Comparison of ENCODE assay signal across 35 cellular contexts in genomic region chr5:155651-156410, GRCh38. TPM values are rescaled to one million over a fixed set of nuclear protein-coding genes. Genes with fewer than 3 reads are reported as not detected.
DNase-seq lines count a peak whose midpoint lies in the region; ATAC-seq, FAIRE-seq and TF ChIP-seq lines count a peak whose summit lies in the region.
"Had no signal": no experiment of that assay in that cellular context is flagged by ENCODE, and none has a peak within 500 bp of the region (broad histone marks: within the 10 kb centered on the region; RNA-seq: fewer than 3 reads in every experiment).

No MANE protein-coding gene starts in this region.

- peaks cover 7% of the 10 kb centered on the region; the same call in 1 of the 2 replicates for H4K20me1 ChIP-seq in K562 (replicated peaks; ENCODE audit: control insufficient read depth, insufficient read depth, low read length)

- POLR2A ChIA-PET in K562 (lab: Yijun Ruan, JAX): no interaction called here

- peak overlapping the region; percentile 78 for H3K27ac Mint-ChIP-seq in nephron progenitor cell
- H3K27ac Mint-ChIP-seq: activated naive CD4-positive, alpha-beta T cell treated with anti-CD3 and anti-CD28 coated beads for 36 hours; CD8-positive, alpha-beta memory T cell; nephron; progenitor cell of endocrine pancreas; T-helper 1 cell treated with Interleukin-12 subunit alpha and Interleukin-12 subunit beta and Interleukin-4 antibody, amounts not matched to agents 30 μg/mL and 1 μg/mL, for 36 hours had no signal

- H3K27ac ChIP-seq in K562 (ENCODE audit: extremely low read depth, low read depth, low read length) (no peak overlapping the region), vagina (no peak overlapping the region)
- H3K27ac ChIP-seq: A549, breast epithelium, esophagus muscularis mucosa, foreskin keratinocyte, heart right ventricle, SK-N-MC, testis had no signal

- ATAC-seq in K562 (peak; percentile 17; the same call in 1 of the 3 replicates), HG02642 (IDR thresholded peaks at IDR 0.05; ENCODE audit: poor library complexity, unreplicated experiment) (no peak)
- ATAC-seq: A549, foreskin keratinocyte, heart right ventricle, sciatic nerve had no signal

- no TSS peak for BruUV-seq in K562 (replicated peaks; lab: Mats Ljungman, UMichigan)

- WGBS in K562 (ENCODE audit: insufficient coverage, low coverage, missing lambda C conversion rate): under 1% methylated on average over 21 of the region's 23 CpGs

- H3K27me3 Mint-ChIP-seq in nephron progenitor cell (ENCODE audit: low read depth, poor library complexity): peaks cover 3% of the 10 kb centered on the region
- H3K27me3 Mint-ChIP-seq: progenitor cell of endocrine pancreas had no signal

- no peaks in the 10 kb centered on the region for H3K79me2 ChIP-seq in K562 (ENCODE audit: control insufficient read depth, insufficient read depth, low read length)

- FAIRE-seq in K562 (lab: Jason Lieb, UNC): no peak
- FAIRE-seq: A549, colon, GM12892, H1 had no signal

- H3K4me1 ChIP-seq in K562 (replicated peaks in 1 of 2; ENCODE audit: control insufficient read depth in 2 of 2, insufficient read depth in 2 of 2, low read length in 2 of 2) (peaks cover 0 to 7% of the 10 kb centered on the region in 2 experiments; a peak in 1 of 5 replicates), vagina (no peaks in the 10 kb centered on the region)
- H3K4me1 ChIP-seq: A549, breast epithelium, esophagus muscularis mucosa, foreskin keratinocyte, heart right ventricle, testis had no signal

- peaks cover 58% of the 10 kb centered on the region for H3K36me3 Mint-ChIP-seq in nephron progenitor cell (ENCODE audit: low read depth)
- H3K36me3 Mint-ChIP-seq: CD8-positive, alpha-beta memory T cell had no signal

- H2AFZ ChIP-seq in K562 (ENCODE audit: low read depth, low read length): no peak overlapping the region

- H3K4me3 ChIP-seq in K562 (no peak overlapping the region), vagina (no peak overlapping the region)
- H3K4me3 ChIP-seq: A549, breast epithelium, esophagus muscularis mucosa, heart right ventricle, SK-N-MC, testis had no signal

- no peak overlapping the region for H3K4me3 Mint-ChIP-seq in nephron progenitor cell
- H3K4me3 Mint-ChIP-seq: activated naive CD4-positive, alpha-beta T cell treated with anti-CD3 and anti-CD28 coated beads for 36 hours; CD8-positive, alpha-beta memory T cell; nephron; T-helper 1 cell treated with Interleukin-12 subunit alpha and Interleukin-12 subunit beta and Interleukin-4 antibody, amounts not matched to agents 30 μg/mL and 1 μg/mL, for 36 hours had no signal

- peaks cover 41 to 75% of the 10 kb centered on the region in 2 experiments for H3K27me3 ChIP-seq in K562 (ENCODE audit: control insufficient read depth in 2 of 2, insufficient read depth in 2 of 2, low read length in 2 of 2)
- no peaks in the 10 kb centered on the region for H3K27me3 ChIP-seq in vagina
- H3K27me3 ChIP-seq: breast epithelium, foreskin keratinocyte, testis had no signal

- TF ChIP-seq POLR2A in K562 (conservative IDR thresholded peaks at IDR 0.05): no peak
- no peak for TF ChIP-seq POLR2A in vagina (IDR thresholded peaks at IDR 0.05)

- H3K36me3 ChIP-seq in K562 (ENCODE audit: control insufficient read depth, insufficient read depth, low read length) (no peaks in the 10 kb centered on the region), vagina (no peaks in the 10 kb centered on the region)
- H3K36me3 ChIP-seq: breast epithelium, esophagus muscularis mucosa, heart right ventricle had no signal

- H3K9me1 ChIP-seq in K562 (ENCODE audit: control insufficient read depth, insufficient read depth, low read length): no peaks in the 10 kb centered on the region

- H3K9ac ChIP-seq in K562 (ENCODE audit: insufficient read depth in 1 of 2, low read depth in 2 of 2, low read length in 2 of 2): no peak overlapping the region

- CTCF ChIA-PET in K562 (lab: Yijun Ruan, JAX; ENCODE audit: low intra/inter-chr PET ratio): no interaction called here

- TF ChIP-seq RAD21 in K562 (CRISPR knock-in tag; conservative IDR thresholded peaks at IDR 0.05 in 1 of 2, IDR thresholded peaks at IDR 0.05 in 1 of 2): no peak

- no peak for TF ChIP-seq EP300 in K562 (IDR thresholded peaks at IDR 0.05; ENCODE audit: low read length)

- TF ChIP-seq CTCF in K562 (IDR thresholded peaks at IDR 0.05 in 2 of 3, conservative IDR thresholded peaks at IDR 0.05 in 1 of 3; ENCODE audit: insufficient read depth in 2 of 3, low read depth in 1 of 3, low read length in 3 of 3): no peak
- no peak for TF ChIP-seq CTCF in nephron progenitor cell (IDR thresholded peaks at IDR 0.05)
- no peak for TF ChIP-seq CTCF in vagina (IDR thresholded peaks at IDR 0.05)

- DNase-seq in activated effector memory CD4-positive, alpha-beta T cell treated with anti-CD3 and anti-CD28 coated beads, Interleukin-2, amount 50 U/mL, for 16 hours: peak; percentile 43
- no peak for DNase-seq in activated effector memory CD4-positive, alpha-beta T cell treated with Interleukin-2 at 50 U/mL for 16 hours
- DNase-seq in K562 (ENCODE audit: extremely low read depth in 1 of 4, low spot score in 3 of 4) (no peak), nephron progenitor cell (peak; percentile 37), vagina (ENCODE audit: extremely low spot score in 2 of 2) (peak; percentile 71 to 91), NCI-H1092 treated with DMSO at 0.1 percent for 48 hours (lab: John Stamatoyannopoulos, UW) (no peak), AG20443 (ENCODE audit: low spot score) (no peak)
- DNase-seq: activated naive CD4-positive, alpha-beta T cell treated with anti-CD3 and anti-CD28 coated beads for 36 hours; amniotic stem cell; CD8-positive, alpha-beta memory T cell; DMS153; foreskin keratinocyte; KG1; MM.1S; NCI-H1436; NCI-H446 treated with DMSO at 0.1 percent for 48 hours; stimulated activated CD4-positive, alpha-beta T cell treated with anti-CD3 and anti-CD28 coated beads, Interleukin-15, amount 100 ng/mL, for 24 hours; stimulated activated naive CD4-positive, alpha-beta T cell; testis had no signal

- no peaks in the 10 kb centered on the region for H3K9me3 ChIP-seq in K562 (replicated peaks; ENCODE audit: control insufficient read depth, insufficient read depth, low read depth, low read length)
- H3K9me3 ChIP-seq in vagina: no peaks in the 10 kb centered on the region
- H3K9me3 ChIP-seq: A549, breast epithelium, esophagus muscularis mucosa, heart right ventricle, testis had no signal

- H3K9me3 Mint-ChIP-seq in nephron progenitor cell: no peaks in the 10 kb centered on the region
- H3K9me3 Mint-ChIP-seq: activated naive CD4-positive, alpha-beta T cell treated with anti-CD3 and anti-CD28 coated beads for 36 hours; CD8-positive, alpha-beta memory T cell; nephron; T-helper 1 cell treated with Interleukin-12 subunit alpha and Interleukin-12 subunit beta and Interleukin-4 antibody, amounts not matched to agents 30 μg/mL and 1 μg/mL, for 36 hours had no signal

- in situ Hi-C loops in K562 (cut with MboI): no loop called here

- intact Hi-C loops in K562 (cut with micrococcal nuclease): no loop called here
- intact Hi-C loops in vagina (cut with DNase I): no loop called here

- no peak overlapping the region for H3K4me2 ChIP-seq in K562 (ENCODE audit: insufficient read depth, low read length)
- H3K4me2 ChIP-seq: A549 had no signal

- H3K4me1 Mint-ChIP-seq in nephron progenitor cell: peaks cover 39% of the 10 kb centered on the region
- H3K4me1 Mint-ChIP-seq: CD8-positive, alpha-beta memory T cell had no signal

TF ChIP-seq in K562, 482 proteins besides CTCF, POLR2A, EP300 and RAD21 (continues in another document):
- no peak for TF ChIP-seq OTX1 (CRISPR knock-in tag; IDR thresholded peaks at IDR 0.05)
- TF ChIP-seq ZBTB5 (IDR thresholded peaks at IDR 0.05): no peak
- no peak for TF ChIP-seq MIER1 (IDR thresholded peaks at IDR 0.05; ENCODE audit: low read depth)
- no peak for TF ChIP-seq ATF7 (IDR thresholded peaks at IDR 0.05)
- TF ChIP-seq NELFE (IDR thresholded peaks at IDR 0.05; ENCODE audit: insufficient read depth, insufficient read length): no peak
- no peak for TF ChIP-seq CBFA2T2 (conservative IDR thresholded peaks at IDR 0.05)
- no peak for TF ChIP-seq MTF1 (CRISPR knock-in tag; IDR thresholded peaks at IDR 0.05; ENCODE audit: borderline replicate concordance)
- TF ChIP-seq ZNF3 (CRISPR knock-in tag; IDR thresholded peaks at IDR 0.05): no peak
- TF ChIP-seq ZNF384 (IDR thresholded peaks at IDR 0.05; ENCODE audit: low read depth, low read length): no peak

RNA-seq across cellular contexts. Expression of gene LRRC14B, which starts 35.5 kb away (rescaled TPM):
- total RNA-seq in K562 (2011; cell fraction: chromatin; rRNA removed; ENCODE audit: low replicate concordance): not detected in 2 replicates
- not detected in 2 replicates for total RNA-seq in K562 (2011; cell fraction: nucleolus; rRNA removed)
- not detected in 2 replicates for total RNA-seq in K562 (2011; cell fraction: nucleoplasm; rRNA removed)
- total RNA-seq in K562 (2014; rRNA removed): not detected in 2 replicates
- total RNA-seq in K562 (2014; rRNA removed; fragmentation: Illumina TruSeq; extraction: Trizol): not detected in 2 replicates
- not detected in 2 replicates for total RNA-seq in K562 (2015; rRNA removed; fragmentation: Illumina TruSeq; extraction: Trizol)
- not detected in 2 replicates for total RNA-seq in K562 (2021)
- polyA plus RNA-seq in K562 (2011; rRNA removed): not detected in 2 replicates
- not detected in 2 replicates for polyA plus RNA-seq in K562 (2011; cell fraction: cytosol; rRNA removed)
- not detected in 2 replicates for polyA plus RNA-seq in K562 (2011; cell fraction: nucleus; rRNA removed)
- polyA plus RNA-seq in K562 (2012): not detected in 2 replicates
- polyA plus RNA-seq in K562 (2014; fragmentation: Illumina TruSeq; extraction: Trizol): not detected in 2 replicates
- polyA plus RNA-seq in K562 (2014; fragmentation: Nextera tagmentation; extraction: Ambion mirVana): not detected
- polyA plus RNA-seq in K562 (2014; rRNA removed): not detected in 2 replicates
- polyA minus RNA-seq in K562 (2011; rRNA and poly(A)+ RNA removed): not detected in 2 replicates
- not detected in 2 replicates for polyA minus RNA-seq in K562 (2011; cell fraction: cytosol; rRNA and poly(A)+ RNA removed)
- polyA minus RNA-seq in K562 (2011; cell fraction: nucleus; rRNA and poly(A)+ RNA removed): not detected in 2 replicates
- total RNA-seq in vagina: not detected
- total RNA-seq: activated CD8-positive, alpha-beta memory T cell treated with anti-CD3 and anti-CD28 coated beads for 36 hours; activated naive CD4-positive, alpha-beta T cell treated with anti-CD3 and anti-CD28 coated beads for 36 hours; CD8-positive, alpha-beta memory T cell; esophagus muscularis mucosa; foreskin keratinocyte; H1; lung microvascular endothelial cell; mucosa of gallbladder; progenitor cell of endocrine pancreas; sciatic nerve had no signal
- polyA plus RNA-seq: A549; CD8-positive, alpha-beta memory T cell; foreskin keratinocyte; H1 had no signal

Comparison
In these comparisons a context has a peak if more than half of its experiments do, and no peak if none do; other contexts are left out.
1. DNase-seq: peak in activated effector memory CD4-positive, alpha-beta T cell treated with anti-CD3 and anti-CD28 coated beads, Interleukin-2, amount 50 U/mL, for 16 hours (single experiment), nephron progenitor cell (single experiment) and vagina (2 of 2); none in activated effector memory CD4-positive, alpha-beta T cell treated with Interleukin-2 at 50 U/mL for 16 hours (single experiment), K562 (0 of 4), NCI-H1092 treated with DMSO at 0.1 percent for 48 hours (single experiment) and AG20443 (single experiment).